In genomic region chr22:48135641-48136040, GRCh38 we compare ENCODE assay signal across 18 cellular contexts.
"Had no signal": no experiment of that assay in that cellular context is flagged by ENCODE, and none has a peak within 500 bp of the region (broad histone marks: within the 10 kb centered on the region; RNA-seq: fewer than 3 reads in every experiment).

No MANE protein-coding gene starts in this region.

- H3K27ac ChIP-seq: cardiac muscle cell, foreskin keratinocyte, left lung, spleen, thoracic aorta had no signal

- H3K27me3 ChIP-seq: cardiac muscle cell, foreskin keratinocyte, left lung had no signal

- H3K36me3 ChIP-seq: cardiac muscle cell, left lung, spleen, thoracic aorta had no signal

- H3K4me3 ChIP-seq: cardiac muscle cell, left lung, spleen, thoracic aorta had no signal

- H3K4me1 ChIP-seq: foreskin keratinocyte, left lung had no signal

- H3K9me3 ChIP-seq: thoracic aorta had no signal

- ATAC-seq: activated CD4-positive, alpha-beta T cell treated with anti-CD3 and anti-CD28 coated beads for 36 hours; effector memory CD8-positive, alpha-beta T cell; foreskin keratinocyte; left lung; stimulated activated naive B cell treated with anti-CD40 and anti-IgM and Interleukin-4, amounts not matched to agents 10 μg/mL and 1 μg/mL and 100 μg/mL, for 72 hours; WTC11 had no signal

- DNase-seq: activated CD4-positive, alpha-beta memory T cell treated with anti-CD3 and anti-CD28 coated beads for 36 hours; activated CD4-positive, alpha-beta T cell treated with anti-CD3 and anti-CD28 coated beads for 36 hours; activated naive CD4-positive, alpha-beta T cell; activated naive CD8-positive, alpha-beta T cell treated with anti-CD3 and anti-CD28 coated beads, Interleukin-2, amount 10 ng/mL, durations not matched to agents 7 days and 5 days; amygdala; effector memory CD8-positive, alpha-beta T cell; foreskin keratinocyte; glutamatergic neuron; left lung; mammary epithelial cell; nephron progenitor cell; nucleus accumbens; posterior cingulate gyrus; spleen; stimulated activated naive B cell treated with anti-CD40 and anti-IgM and Interleukin-4, amounts not matched to agents 10 μg/mL and 1 μg/mL and 100 μg/mL, for 72 hours had no signal
